Comparison of ENCODE assay signal across 22 cellular contexts in genomic region chr14:71967709-71968108, GRCh38. TPM values are rescaled to one million over a fixed set of nuclear protein-coding genes. Genes with fewer than 3 reads are reported as not detected.
DNase-seq lines count a peak whose midpoint lies in the region; ATAC-seq and TF ChIP-seq lines count a peak whose summit lies in the region.
"Had no signal": no experiment of that assay in that cellular context is flagged by ENCODE, and none has a peak within 500 bp of the region (broad histone marks: within the 10 kb centered on the region; RNA-seq: fewer than 3 reads in every experiment).

No MANE protein-coding gene starts in this region.

- H3K36me3 Mint-ChIP-seq in activated CD4-positive, alpha-beta memory T cell treated with anti-CD3 and anti-CD28 coated beads for 36 hours, result no peaks in the 10 kb centered on the region
- H3K36me3 Mint-ChIP-seq in activated CD4-positive, alpha-beta memory T cell treated with anti-CD3 and anti-CD28 coated beads, Interleukin-2, amount 10 ng/mL, durations not matched to agents 7 days and 5 days (ENCODE audit: low read depth), result no peaks in the 10 kb centered on the region
- H3K36me3 Mint-ChIP-seq in activated T-helper 17 cell treated with anti-CD3 and anti-CD28 coated beads, Interleukin-2, amount 50 U/mL, for 72 hours (ENCODE audit: low read depth), result no peaks in the 10 kb centered on the region
- H3K36me3 Mint-ChIP-seq in stimulated activated effector memory CD8-positive, alpha-beta T cell treated with anti-CD3 and anti-CD28 coated beads, Interleukin-12 subunit alpha, Interleukin-12 subunit beta, amount 100 ng/mL, for 72 hours, result no peaks in the 10 kb centered on the region
- no peaks in the 10 kb centered on the region for H3K36me3 Mint-ChIP-seq in T-cell
- H3K36me3 Mint-ChIP-seq: CD8-positive, alpha-beta T cell had no signal

- no peak overlapping the region for H3K4me3 Mint-ChIP-seq in activated CD4-positive, alpha-beta memory T cell treated with anti-CD3 and anti-CD28 coated beads for 36 hours
- H3K4me3 Mint-ChIP-seq in activated CD4-positive, alpha-beta memory T cell treated with anti-CD3 and anti-CD28 coated beads, Interleukin-2, amount 10 ng/mL, durations not matched to agents 7 days and 5 days, result no peak overlapping the region
- no peak overlapping the region for H3K4me3 Mint-ChIP-seq in activated T-helper 17 cell treated with anti-CD3 and anti-CD28 coated beads, Interleukin-2, amount 50 U/mL, for 72 hours
- peak overlapping the region; percentile 46 for H3K4me3 Mint-ChIP-seq in stimulated activated effector memory CD8-positive, alpha-beta T cell treated with anti-CD3 and anti-CD28 coated beads, Interleukin-12 subunit alpha, Interleukin-12 subunit beta, amount 100 ng/mL, for 72 hours
- H3K4me3 Mint-ChIP-seq in T-cell, result no peak overlapping the region
- H3K4me3 Mint-ChIP-seq: CD8-positive, alpha-beta T cell had no signal

- H3K27ac Mint-ChIP-seq in activated CD4-positive, alpha-beta memory T cell treated with anti-CD3 and anti-CD28 coated beads for 36 hours, result peak overlapping the region; percentile 8
- H3K27ac Mint-ChIP-seq in activated CD4-positive, alpha-beta memory T cell treated with anti-CD3 and anti-CD28 coated beads, Interleukin-2, amount 10 ng/mL, durations not matched to agents 7 days and 5 days, result no peak overlapping the region
- no peak overlapping the region for H3K27ac Mint-ChIP-seq in activated T-helper 17 cell treated with anti-CD3 and anti-CD28 coated beads, Interleukin-2, amount 50 U/mL, for 72 hours
- H3K27ac Mint-ChIP-seq in stimulated activated effector memory CD8-positive, alpha-beta T cell treated with anti-CD3 and anti-CD28 coated beads, Interleukin-12 subunit alpha, Interleukin-12 subunit beta, amount 100 ng/mL, for 72 hours, result peak overlapping the region; percentile 84
- no peak overlapping the region for H3K27ac Mint-ChIP-seq in T-cell
- H3K27ac Mint-ChIP-seq: CD8-positive, alpha-beta T cell had no signal

- H3K36me3 ChIP-seq in GM06990 (ENCODE audit: control insufficient read depth, insufficient read depth, low read length), result no peaks in the 10 kb centered on the region
- H3K36me3 ChIP-seq: Peyer's patch had no signal

- H3K4me3 ChIP-seq in GM06990 (replicated peaks; ENCODE audit: low read depth, low read length), result no peak overlapping the region
- H3K4me3 ChIP-seq: Peyer's patch had no signal

- H3K27me3 ChIP-seq in GM06990 (replicated peaks; ENCODE audit: control insufficient read depth, insufficient read depth, low read length), result no peaks in the 10 kb centered on the region
- H3K27me3 ChIP-seq: Peyer's patch had no signal

- peaks cover 5% of the 10 kb centered on the region for H3K4me1 Mint-ChIP-seq in activated CD4-positive, alpha-beta memory T cell treated with anti-CD3 and anti-CD28 coated beads for 36 hours (ENCODE audit: low read depth)
- H3K4me1 Mint-ChIP-seq in activated CD4-positive, alpha-beta memory T cell treated with anti-CD3 and anti-CD28 coated beads, Interleukin-2, amount 10 ng/mL, durations not matched to agents 7 days and 5 days, result no peaks in the 10 kb centered on the region
- no peaks in the 10 kb centered on the region for H3K4me1 Mint-ChIP-seq in activated T-helper 17 cell treated with anti-CD3 and anti-CD28 coated beads, Interleukin-2, amount 50 U/mL, for 72 hours
- H3K4me1 Mint-ChIP-seq in stimulated activated effector memory CD8-positive, alpha-beta T cell treated with anti-CD3 and anti-CD28 coated beads, Interleukin-12 subunit alpha, Interleukin-12 subunit beta, amount 100 ng/mL, for 72 hours, result peaks cover 6% of the 10 kb centered on the region
- no peaks in the 10 kb centered on the region for H3K4me1 Mint-ChIP-seq in T-cell

- intact Hi-C loops in activated CD4-positive, alpha-beta memory T cell treated with anti-CD3 and anti-CD28 coated beads for 36 hours (cut with micrococcal nuclease), result no loop called here

- DNase-seq in activated CD4-positive, alpha-beta memory T cell treated with anti-CD3 and anti-CD28 coated beads for 36 hours, result no peak
- DNase-seq in activated CD4-positive, alpha-beta memory T cell treated with anti-CD3 and anti-CD28 coated beads, Interleukin-2, amount 10 ng/mL, durations not matched to agents 7 days and 5 days, result no peak
- DNase-seq in GM06990 (ENCODE audit: extremely low read depth, insufficient read length), result peak; percentile 50
- DNase-seq in stimulated activated effector memory CD8-positive, alpha-beta T cell treated with anti-CD3 and anti-CD28 coated beads, Interleukin-12 subunit alpha, Interleukin-12 subunit beta, amount 100 ng/mL, for 72 hours (ENCODE audit: low spot score in 2 of 2), result no peak
- DNase-seq in T-cell, result no peak
- DNase-seq in SIG-M5 treated with dmso at 0.1 percent for 504 hours (lab: John Stamatoyannopoulos, UW; ENCODE audit: unreplicated experiment), result no peak
- no peak for DNase-seq in amniotic stem cell (lab: John Stamatoyannopoulos, UW)
- DNase-seq: AML-193; C1 segment of cervical spinal cord; CD8-positive, alpha-beta T cell; IMR-90; NCI-H1092 treated with DMSO at 0.1 percent for 48 hours; NCI-H1436 treated with DMSO at 0.1 percent for 48 hours; NCI-H2029; NCI-H2227 treated with DMSO at 0.1 percent for 48 hours; NCI-H524; NCI-H774; Peyer's patch had no signal

- H3K9me3 Mint-ChIP-seq in activated CD4-positive, alpha-beta memory T cell treated with anti-CD3 and anti-CD28 coated beads for 36 hours, result no peaks in the 10 kb centered on the region
- peaks cover 2% of the 10 kb centered on the region for H3K9me3 Mint-ChIP-seq in activated CD4-positive, alpha-beta memory T cell treated with anti-CD3 and anti-CD28 coated beads, Interleukin-2, amount 10 ng/mL, durations not matched to agents 7 days and 5 days
- peaks cover 3% of the 10 kb centered on the region for H3K9me3 Mint-ChIP-seq in activated T-helper 17 cell treated with anti-CD3 and anti-CD28 coated beads, Interleukin-2, amount 50 U/mL, for 72 hours
- H3K9me3 Mint-ChIP-seq in stimulated activated effector memory CD8-positive, alpha-beta T cell treated with anti-CD3 and anti-CD28 coated beads, Interleukin-12 subunit alpha, Interleukin-12 subunit beta, amount 100 ng/mL, for 72 hours, result no peaks in the 10 kb centered on the region
- H3K9me3 Mint-ChIP-seq in T-cell, result peaks cover 0 to 6% (median 3%) of the 10 kb centered on the region in 3 donors
- H3K9me3 Mint-ChIP-seq: CD8-positive, alpha-beta T cell had no signal

- CTCF ChIA-PET in activated CD4-positive, alpha-beta memory T cell treated with anti-CD3 and anti-CD28 coated beads for 36 hours (lab: Charles Lee), result no interaction called here
- CTCF ChIA-PET in activated CD4-positive, alpha-beta memory T cell treated with anti-CD3 and anti-CD28 coated beads, Interleukin-2, amount 10 ng/mL, durations not matched to agents 7 days and 5 days (lab: Charles Lee), result no interaction called here
- CTCF ChIA-PET in T-cell (lab: Charles Lee), result no interaction called here

- H3K27me3 Mint-ChIP-seq in activated CD4-positive, alpha-beta memory T cell treated with anti-CD3 and anti-CD28 coated beads for 36 hours, result peaks cover 15% of the 10 kb centered on the region
- peaks cover 16% of the 10 kb centered on the region for H3K27me3 Mint-ChIP-seq in activated CD4-positive, alpha-beta memory T cell treated with anti-CD3 and anti-CD28 coated beads, Interleukin-2, amount 10 ng/mL, durations not matched to agents 7 days and 5 days
- peaks cover 21% of the 10 kb centered on the region for H3K27me3 Mint-ChIP-seq in activated T-helper 17 cell treated with anti-CD3 and anti-CD28 coated beads, Interleukin-2, amount 50 U/mL, for 72 hours
- H3K27me3 Mint-ChIP-seq in T-cell, result peaks cover 8 to 11% of the 10 kb centered on the region in 2 donors

- POLR2A ChIA-PET in activated CD4-positive, alpha-beta memory T cell treated with anti-CD3 and anti-CD28 coated beads for 36 hours (lab: Charles Lee), result no interaction called here
- POLR2A ChIA-PET in activated CD4-positive, alpha-beta memory T cell treated with anti-CD3 and anti-CD28 coated beads, Interleukin-2, amount 10 ng/mL, durations not matched to agents 7 days and 5 days (lab: Charles Lee), result no interaction called here
- POLR2A ChIA-PET in T-cell (lab: Charles Lee), result no interaction called here

- TF ChIP-seq CTCF in GM06990 (IDR thresholded peaks at IDR 0.05; ENCODE audit: insufficient read depth, low read length, poor library complexity, severe bottlenecking), result no peak

- peak; percentile 81 for ATAC-seq in activated T-helper 17 cell treated with anti-CD3 and anti-CD28 coated beads, Interleukin-2, amount 50 U/mL, for 72 hours (replicated peaks)
- peak; percentile 85 for ATAC-seq in stimulated activated effector memory CD8-positive, alpha-beta T cell treated with anti-CD3 and anti-CD28 coated beads, Interleukin-12 subunit alpha, Interleukin-12 subunit beta, amount 100 ng/mL, for 72 hours
- ATAC-seq in T-cell (replicated peaks in 1 of 4), result no peak
- ATAC-seq: CD8-positive, alpha-beta T cell had no signal

RNA-seq across cellular contexts. Expression of gene RGS6, which starts 35.5 kb away (rescaled TPM):
- total RNA-seq in activated CD4-positive, alpha-beta memory T cell treated with anti-CD3 and anti-CD28 coated beads for 36 hours, result under 1 TPM; 0.15 to 0.19 TPM
- total RNA-seq in activated CD4-positive, alpha-beta memory T cell treated with anti-CD3 and anti-CD28 coated beads, Interleukin-2, amount 10 ng/mL, durations not matched to agents 7 days and 5 days, result 1 to 10 TPM; 2.0 to 3.1 TPM
- 1 to 10 TPM; 1.5 to 1.6 TPM for total RNA-seq in activated T-helper 17 cell treated with anti-CD3 and anti-CD28 coated beads, Interleukin-2, amount 50 U/mL, for 72 hours
- under 1 TPM in 1 of 5 donors, not detected in 4; 0.12 TPM for total RNA-seq in T-cell
- total RNA-seq: A172; CD8-positive, alpha-beta T cell; G401; IMR-90; OCI-LY7 had no signal

Comparison
In these comparisons a context has a peak if more than half of its experiments do, and no peak if none do; other contexts are left out.
1. H3K27ac Mint-ChIP-seq: peak in activated CD4-positive, alpha-beta memory T cell treated with anti-CD3 and anti-CD28 coated beads for 36 hours (single experiment) and stimulated activated effector memory CD8-positive, alpha-beta T cell treated with anti-CD3 and anti-CD28 coated beads, Interleukin-12 subunit alpha, Interleukin-12 subunit beta, amount 100 ng/mL, for 72 hours (single experiment); none in activated CD4-positive, alpha-beta memory T cell treated with anti-CD3 and anti-CD28 coated beads, Interleukin-2, amount 10 ng/mL, durations not matched to agents 7 days and 5 days (single experiment), activated T-helper 17 cell treated with anti-CD3 and anti-CD28 coated beads, Interleukin-2, amount 50 U/mL, for 72 hours (single experiment) and T-cell (0 of 2).
2. ATAC-seq: peak in activated T-helper 17 cell treated with anti-CD3 and anti-CD28 coated beads, Interleukin-2, amount 50 U/mL, for 72 hours (single experiment) and stimulated activated effector memory CD8-positive, alpha-beta T cell treated with anti-CD3 and anti-CD28 coated beads, Interleukin-12 subunit alpha, Interleukin-12 subunit beta, amount 100 ng/mL, for 72 hours (single experiment); none in T-cell (0 of 4).